1 cellular context compared by ENCODE assay signal in genomic region chr5:53560506-53561191, GRCh38.
TF ChIP-seq lines count a peak whose summit lies in the region.

TSS of gene NDUFS4 (plus strand) at chr5:53560639. CDS start at chr5:53560663, 24 bp downstream.

TF ChIP-seq in HepG2, 621 proteins besides CTCF, POLR2A, EP300 and RAD21 (continued from another document and continues in another):
- TF ChIP-seq ZBTB40 (IDR thresholded peaks at IDR 0.05) (no peak), ZBTB40 (CRISPR knock-in tag; IDR thresholded peaks at IDR 0.05) (peak; percentile 53; the same call in 1 of the 2 replicates), ZFY (CRISPR knock-in tag; IDR thresholded peaks at IDR 0.05) (peak; percentile 91), ONECUT2 (CRISPR knock-in tag; IDR thresholded peaks at IDR 0.05) (no peak), PHF5A (CRISPR knock-in tag; IDR thresholded peaks at IDR 0.05; ENCODE audit: low read depth, unreplicated experiment) (peak; percentile 53), HOXA5 (CRISPR knock-in tag; IDR thresholded peaks at IDR 0.05) (peak; percentile 51; the same call in 1 of the 2 replicates), ZNF7 (CRISPR knock-in tag; IDR thresholded peaks at IDR 0.05) (no peak; the same call in 1 of the 2 replicates), RFX5 (IDR thresholded peaks at IDR 0.05; ENCODE audit: low read depth, low read length) (no peak), ZNF256 (CRISPR knock-in tag; conservative IDR thresholded peaks at IDR 0.05) (no peak), ZNF331 (CRISPR knock-in tag; IDR thresholded peaks at IDR 0.05) (peak; percentile 89), NCOA5 (CRISPR knock-in tag; IDR thresholded peaks at IDR 0.05) (no peak), ZNF350 (CRISPR knock-in tag; IDR thresholded peaks at IDR 0.05; ENCODE audit: borderline replicate concordance, low read depth) (peak; percentile 85), ZNF260 (CRISPR knock-in tag; IDR thresholded peaks at IDR 0.05; ENCODE audit: borderline replicate concordance, low read depth) (no peak), AGO1 (IDR thresholded peaks at IDR 0.05; ENCODE audit: low read depth, low read length, poor library complexity, severe bottlenecking) (no peak), ZNF564 (CRISPR knock-in tag; IDR thresholded peaks at IDR 0.05) (no peak), TBX2 (CRISPR knock-in tag; IDR thresholded peaks at IDR 0.05; ENCODE audit: borderline replicate concordance) (peak; percentile 66), RBAK (CRISPR knock-in tag; IDR thresholded peaks at IDR 0.05) (0 out of 2 replicates have a peak, but pooled peaks have one; percentile 17), MAFK (conservative IDR thresholded peaks at IDR 0.05 in 1 of 2, IDR thresholded peaks at IDR 0.05 in 1 of 2; ENCODE audit: low read length in 2 of 2) (no peak), BATF2 (CRISPR knock-in tag; IDR thresholded peaks at IDR 0.05) (no peak), MTF2 (CRISPR knock-in tag; IDR thresholded peaks at IDR 0.05; ENCODE audit: borderline replicate concordance) (0 out of 2 replicates have a peak, but pooled peaks have one; percentile 34), KDM6A (CRISPR knock-in tag; IDR thresholded peaks at IDR 0.05; ENCODE audit: low read depth) (no peak), IKZF1 (IDR thresholded peaks at IDR 0.05) (no peak), HNF4G (IDR thresholded peaks at IDR 0.05; ENCODE audit: borderline replicate concordance, low read depth, low read length) (0 out of 2 replicates have a peak, but pooled peaks have one; percentile 5), HNF4G (CRISPR knock-in tag; IDR thresholded peaks at IDR 0.05; ENCODE audit: borderline replicate concordance, low read depth) (no peak), SCMH1 (CRISPR knock-in tag; IDR thresholded peaks at IDR 0.05; ENCODE audit: borderline replicate concordance) (no peak), CREM (IDR thresholded peaks at IDR 0.05) (0 out of 2 replicates have a peak, but pooled peaks have one; percentile 22), CREM (CRISPR knock-in tag; IDR thresholded peaks at IDR 0.05) (no peak), NFE2 (CRISPR knock-in tag; IDR thresholded peaks at IDR 0.05) (no peak), LRRFIP1 (CRISPR knock-in tag; conservative IDR thresholded peaks at IDR 0.05) (no peak), PRDM10 (CRISPR knock-in tag; IDR thresholded peaks at IDR 0.05; ENCODE audit: low read depth) (no peak), TFDP1 (CRISPR knock-in tag; IDR thresholded peaks at IDR 0.05; ENCODE audit: borderline replicate concordance) (no peak), GTF3A (CRISPR knock-in tag; conservative IDR thresholded peaks at IDR 0.05) (no peak), ZNF580 (CRISPR knock-in tag; IDR thresholded peaks at IDR 0.05; ENCODE audit: borderline replicate concordance, low read depth) (no peak), ETV6 (CRISPR knock-in tag; conservative IDR thresholded peaks at IDR 0.05) (no peak), ZNF607 (CRISPR knock-in tag; IDR thresholded peaks at IDR 0.05; ENCODE audit: borderline replicate concordance) (0 out of 2 replicates have a peak, but pooled peaks have one; percentile 49), YEATS2 (CRISPR knock-in tag; IDR thresholded peaks at IDR 0.05; ENCODE audit: borderline replicate concordance) (peak; percentile 89; the same call in 1 of the 2 replicates), ZNF354B (CRISPR knock-in tag; IDR thresholded peaks at IDR 0.05) (no peak), ZNF501 (CRISPR knock-in tag; IDR thresholded peaks at IDR 0.05) (peak; percentile 84; the same call in 1 of the 2 replicates), BCL6 (CRISPR knock-in tag; IDR thresholded peaks at IDR 0.05) (peak; percentile 41; the same call in 1 of the 2 replicates), ZNF224 (CRISPR knock-in tag; IDR thresholded peaks at IDR 0.05) (peak; percentile 55; the same call in 1 of the 2 replicates), MTA3 (CRISPR knock-in tag; IDR thresholded peaks at IDR 0.05) (no peak), ZNF691 (CRISPR knock-in tag; IDR thresholded peaks at IDR 0.05; ENCODE audit: borderline replicate concordance, low read depth) (peak; percentile 80; the same call in 1 of the 2 replicates), MNT (IDR thresholded peaks at IDR 0.05) (no peak), ZZZ3 (CRISPR knock-in tag; IDR thresholded peaks at IDR 0.05; ENCODE audit: borderline replicate concordance) (peak; percentile 84), ADNP (CRISPR knock-in tag; IDR thresholded peaks at IDR 0.05) (no peak), HNRNPUL1 (IDR thresholded peaks at IDR 0.05; ENCODE audit: low read depth, low read length) (no peak), ZNF317 (CRISPR knock-in tag; IDR thresholded peaks at IDR 0.05) (no peak; the same call in 1 of the 2 replicates)
